Comparison of ENCODE assay signal across 22 cellular contexts in genomic region chr1:177857285-177857684, GRCh38.
A peak's percentile ranks its signal among the peaks of the same experiment; 100 is the strongest.
DNase-seq lines count a peak whose midpoint lies in the region; TF ChIP-seq lines count a peak whose summit lies in the region.
"Had no signal": no experiment of that assay in that cellular context is flagged by ENCODE, and none has a peak within 500 bp of the region (broad histone marks: within the 10 kb centered on the region; RNA-seq: fewer than 3 reads in every experiment).

No MANE protein-coding gene starts in this region.

- DNase-seq in COLO668 (lab: John Stamatoyannopoulos, UW; ENCODE audit: unreplicated experiment), result peak; percentile 21
- peak; percentile 23 for DNase-seq in DMS153 (lab: John Stamatoyannopoulos, UW)
- peak; percentile 84 for DNase-seq in NCI-H1105 treated with DMSO at 0.1 percent for 48 hours (lab: John Stamatoyannopoulos, UW)
- DNase-seq in NCI-H774 (lab: John Stamatoyannopoulos, UW), result peak; percentile 32
- no peak for DNase-seq in A673 (ENCODE audit: low spot score)
- no peak for DNase-seq in activated T-cell treated with anti-CD3 and anti-CD28 coated beads, Interleukin-2, amount 50 U/mL, for 48 hours
- DNase-seq in KG1 (lab: John Stamatoyannopoulos, UW), result no peak
- no peak for DNase-seq in HEK293T (ENCODE audit: extremely low spot score)
- DNase-seq: activated CD4-positive, alpha-beta T cell treated with anti-CD3 and anti-CD28 coated beads, Interleukin-2, amount 50 U/mL, for 1 hour; activated CD4-positive, CD25-positive, alpha-beta regulatory T cell; activated T-cell treated with anti-CD3 and anti-CD28 coated beads, Interleukin-2, amount 50 U/mL, for 72 hours; CD8-positive, alpha-beta memory T cell; cortex of kidney; effector memory CD8-positive, alpha-beta T cell; GM23248; left lung; NCI-H1048; NCI-H2227 treated with DMSO at 0.1 percent for 48 hours; OCI-M1; stimulated activated naive CD4-positive, alpha-beta T cell; upper lobe of left lung had no signal

- no peak for TF ChIP-seq CTCF in A673 (conservative IDR thresholded peaks at IDR 0.05; ENCODE audit: low read depth, low read length)

- H3K27me3 ChIP-seq in A673 (replicated peaks; ENCODE audit: insufficient read depth, low read depth, low read length, poor library complexity), result no peaks in the 10 kb centered on the region
- H3K27me3 ChIP-seq: left lung, upper lobe of left lung had no signal

- intact Hi-C loops in A673 (cut with micrococcal nuclease; ENCODE audit: unreplicated experiment), result no loop called here

- H3K27ac ChIP-seq in A673 (ENCODE audit: low read depth, low read length, poor library complexity, severe bottlenecking), result no peak overlapping the region
- H3K27ac ChIP-seq: GM23248, left lung, parathyroid adenoma, upper lobe of left lung had no signal

- POLR2A ChIA-PET in A673 (lab: Charles Lee; ENCODE audit: low non-redundant PET) (no interaction called here), HEK293T (lab: Yijun Ruan, JAX) (no interaction called here)

- H3K36me3 ChIP-seq in A673 (ENCODE audit: insufficient read depth, low read length, poor library complexity, severe bottlenecking), result no peaks in the 10 kb centered on the region
- H3K36me3 ChIP-seq: left lung, upper lobe of left lung had no signal

- H3K4me3 ChIP-seq in A673 (ENCODE audit: low read depth, low read length, poor library complexity, severe bottlenecking), result no peak overlapping the region
- H3K4me3 ChIP-seq: GM23248, left lung, upper lobe of left lung had no signal

- BruUV-seq in A673 (replicated peaks; lab: Mats Ljungman, UMichigan), result no TSS peak

- H3K4me1 ChIP-seq in A673 (ENCODE audit: insufficient read depth, low read length, poor library complexity, severe bottlenecking), result peaks cover 8% of the 10 kb centered on the region
- H3K4me1 ChIP-seq: left lung, parathyroid adenoma had no signal

- CTCF ChIA-PET in A673 (lab: Charles Lee) (no interaction called here), HEK293T (lab: Yijun Ruan, JAX) (no interaction called here)

- no peaks in the 10 kb centered on the region for H3K9me3 ChIP-seq in A673 (ENCODE audit: low read depth, low read length, poor library complexity, severe bottlenecking)
- H3K9me3 ChIP-seq: left lung, upper lobe of left lung had no signal

TF ChIP-seq in HEK293T, 16 proteins besides CTCF, POLR2A, EP300 and RAD21:
- no peak for TF ChIP-seq L3MBTL2 (conservative IDR thresholded peaks at IDR 0.05)
- TF ChIP-seq FOXK2 (IDR thresholded peaks at IDR 0.05), result no peak
- TF ChIP-seq ZNF384 (IDR thresholded peaks at IDR 0.05), result no peak
- no peak for TF ChIP-seq NFRKB (IDR thresholded peaks at IDR 0.05)
- no peak for TF ChIP-seq CTBP1 (IDR thresholded peaks at IDR 0.05; ENCODE audit: borderline replicate concordance)
- no peak for TF ChIP-seq LEF1 (IDR thresholded peaks at IDR 0.05; ENCODE audit: borderline replicate concordance)
- TF ChIP-seq BHLHE40 (IDR thresholded peaks at IDR 0.05; ENCODE audit: borderline replicate concordance), result no peak
- TF ChIP-seq FOXM1 (IDR thresholded peaks at IDR 0.05; ENCODE audit: borderline replicate concordance), result no peak
- no peak for TF ChIP-seq TARDBP (IDR thresholded peaks at IDR 0.05)
- no peak for TF ChIP-seq ARNT (IDR thresholded peaks at IDR 0.05)
- TF ChIP-seq FOXA1 (IDR thresholded peaks at IDR 0.05), result no peak
- TF ChIP-seq ELF4 (IDR thresholded peaks at IDR 0.05), result no peak
- no peak for TF ChIP-seq HDGF (IDR thresholded peaks at IDR 0.05; ENCODE audit: borderline replicate concordance)
- no peak for TF ChIP-seq SUZ12 (IDR thresholded peaks at IDR 0.05)

Comparison
In these comparisons a context has a peak if more than half of its experiments do, and no peak if none do; other contexts are left out.
1. DNase-seq: peak in COLO668 (single experiment), DMS153 (single experiment), NCI-H1105 treated with DMSO at 0.1 percent for 48 hours (single experiment) and NCI-H774 (single experiment); none in A673 (single experiment), activated T-cell treated with anti-CD3 and anti-CD28 coated beads, Interleukin-2, amount 50 U/mL, for 48 hours (0 of 2), KG1 (single experiment) and HEK293T (single experiment).